Comparison of ENCODE assay signal across 14 cellular contexts in the genomic region with DNA sequence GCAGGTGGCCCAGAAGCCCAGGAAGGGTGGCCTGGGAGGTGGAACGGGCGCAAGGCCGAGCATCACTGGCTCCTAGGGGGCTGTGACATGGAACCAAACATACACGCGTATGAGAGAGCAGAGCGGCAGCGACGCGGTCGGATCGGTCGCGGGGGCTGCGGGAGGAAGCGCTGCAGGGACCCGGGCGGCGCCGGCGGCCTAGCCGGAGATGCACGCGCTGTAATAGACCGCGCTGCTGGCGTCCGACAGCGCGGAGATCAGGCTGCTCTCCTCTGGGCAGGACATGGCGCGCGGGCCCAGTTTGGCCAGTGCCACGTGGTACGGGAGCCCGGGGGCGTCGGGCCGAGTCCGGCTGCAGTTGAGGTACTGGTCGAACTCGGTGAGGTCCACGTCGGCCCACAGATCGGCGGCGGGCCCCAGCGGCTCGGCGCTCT. TPM values are rescaled to one million over a fixed set of nuclear protein-coding genes. Genes with fewer than 3 reads are reported as not detected.
DNase-seq lines count a peak whose midpoint lies in the region; FAIRE-seq and TF ChIP-seq lines count a peak whose summit lies in the region.
"Had no signal": no experiment of that assay in that cellular context is flagged by ENCODE, and none has a peak within 500 bp of the region (broad histone marks: within the 10 kb centered on the region; RNA-seq: fewer than 3 reads in every experiment).

No MANE protein-coding gene starts in this region.

- H3K36me3 Mint-ChIP-seq in Caco-2 (ENCODE audit: insufficient read depth, unreplicated experiment), result no peaks in the 10 kb centered on the region

- H3K4me1 Mint-ChIP-seq in Caco-2 (ENCODE audit: low read depth, unreplicated experiment), result no peaks in the 10 kb centered on the region

- no peaks in the 10 kb centered on the region for H3K9me3 Mint-ChIP-seq in Caco-2 (ENCODE audit: unreplicated experiment)

- H3K36me3 ChIP-seq in Caco-2 (ENCODE audit: control insufficient read depth, insufficient read depth, low read length) (no peaks in the 10 kb centered on the region), esophagus squamous epithelium (no peaks in the 10 kb centered on the region)
- H3K36me3 ChIP-seq: ovary had no signal

- no peaks in the 10 kb centered on the region for H3K9me3 ChIP-seq in Caco-2
- no peaks in the 10 kb centered on the region for H3K9me3 ChIP-seq in esophagus squamous epithelium
- H3K9me3 ChIP-seq: ovary had no signal

- no peak overlapping the region for H3K4me3 ChIP-seq in Caco-2 (ENCODE audit: low read depth, low read length)
- H3K4me3 ChIP-seq in NB4 (ENCODE audit: low read depth, low read length), result peak overlapping the region; percentile 63
- H3K4me3 ChIP-seq in esophagus squamous epithelium, result peak overlapping the region; percentile 23 to 63 (median 42)
- H3K4me3 ChIP-seq: ovary had no signal

- H3K27ac ChIP-seq in esophagus squamous epithelium, result peak overlapping the region in 3 of 4 donors; percentile 34 to 82 (median 81)
- H3K27ac ChIP-seq: ovary had no signal

- H3K4me3 Mint-ChIP-seq in Caco-2 (ENCODE audit: unreplicated experiment), result peak overlapping the region; percentile 46

- 31 to 49% methylated on average over 4 to 22 of the region's 49 CpGs for WGBS in esophagus squamous epithelium, 2 donors

- no peak overlapping the region for H3K27ac Mint-ChIP-seq in Caco-2 (ENCODE audit: unreplicated experiment)

- CTCF ChIA-PET in Caco-2 (lab: Charles Lee), result interaction anchor here (1.6 to 8.0 kb wide), 2 partner anchors 9 kb away, joined by 7 to 64 read pairs; no protein-coding TSS in a partner anchor

- no peak for FAIRE-seq in GM12892 (lab: Jason Lieb, UNC)
- FAIRE-seq: islet of Langerhans had no signal

- H3K27me3 Mint-ChIP-seq in Caco-2 (ENCODE audit: insufficient read depth, unreplicated experiment), result peaks cover 21% of the 10 kb centered on the region

- intact Hi-C loops in Caco-2 (cut with micrococcal nuclease; ENCODE audit: unreplicated experiment) (loop anchor here (1.0 kb wide), 1 partner anchor 9 kb away; no protein-coding TSS in a partner anchor), esophagus squamous epithelium (cut with DNase I) (no loop called here)

- POLR2A ChIA-PET in Caco-2 (lab: Charles Lee), result no interaction called here

- no peak for TF ChIP-seq CTCF in Caco-2 (IDR thresholded peaks at IDR 0.05; ENCODE audit: insufficient read depth in 1 of 2, low read depth in 1 of 2, low read length in 1 of 2, severe bottlenecking in 1 of 2, unreplicated experiment in 1 of 2)
- no peak for TF ChIP-seq CTCF in NB4 (IDR thresholded peaks at IDR 0.05; ENCODE audit: low read depth, low read length)
- no peak for TF ChIP-seq CTCF in esophagus squamous epithelium (IDR thresholded peaks at IDR 0.05)

- TF ChIP-seq POLR2A in NB4 (IDR thresholded peaks at IDR 0.05; ENCODE audit: extremely low read depth, insufficient read length) (no peak), esophagus squamous epithelium (IDR thresholded peaks at IDR 0.05) (no peak), GM12892 (IDR thresholded peaks at IDR 0.05; ENCODE audit: low read depth, low read length) (no peak)

- no TSS peak for BruUV-seq in Caco-2 (replicated peaks; lab: Mats Ljungman, UMichigan)

- H3K4me1 ChIP-seq in Caco-2 (peaks cover 3% of the 10 kb centered on the region), esophagus squamous epithelium (peaks cover 19 to 76% (median 30%) of the 10 kb centered on the region in 3 donors)

- H3K27me3 ChIP-seq in Caco-2 (replicated peaks; ENCODE audit: control insufficient read depth, insufficient read depth, low read length) (peaks cover 1% of the 10 kb centered on the region), esophagus squamous epithelium (peaks cover 7 to 91% (median 15%) of the 10 kb centered on the region in 4 donors)

- DNase-seq in Caco-2, result no peak
- DNase-seq in NB4 (ENCODE audit: low read depth), result peak; percentile 80
- DNase-seq in esophagus squamous epithelium (lab: John Stamatoyannopoulos, UW), result no peak
- peak; percentile 48 for DNase-seq in retina
- no peak for DNase-seq in SHP77 (lab: John Stamatoyannopoulos, UW)
- DNase-seq in GM12892 (ENCODE audit: insufficient read length), result no peak
- DNase-seq in activated CD4-positive, alpha-beta T cell treated with anti-CD3 and anti-CD28 coated beads, Interleukin-2, amount 50 U/mL, for 4 hours, result no peak
- no peak for DNase-seq in NCI-H2196 (lab: John Stamatoyannopoulos, UW; ENCODE audit: unreplicated experiment)
- DNase-seq: activated CD8-positive, alpha-beta memory T cell treated with anti-CD3 and anti-CD28 coated beads, Interleukin-2, amount 50 U/mL, for 4 hours; erythroblast; NCI-H1694; ovary; T-helper 9 cell had no signal

RNA-seq across cellular contexts. Expression of gene SOX18, which starts 1.5 kb away (rescaled TPM):
- total RNA-seq in Caco-2 (2022), result 0.44 and 0.84 TPM in 2 replicates
- 1 to 10 TPM; 1.3 to 4.5 (median 3.9) TPM for total RNA-seq in esophagus squamous epithelium
- polyA plus RNA-seq in GM12892 (2012; ENCODE audit: missing spikeins), result 0.13 TPM

RNA-seq across cellular contexts. Expression of gene C20orf204, which starts 12.0 kb away (rescaled TPM):
- total RNA-seq in Caco-2 (2022), result 3.2 and 3.3 TPM in 2 replicates
- total RNA-seq in esophagus squamous epithelium, result under 1 TPM in 3 of 4 donors, not detected in 1; 0.26 to 0.57 (median 0.57) TPM
- 3.0 TPM for polyA plus RNA-seq in GM12892 (2012; ENCODE audit: missing spikeins)

RNA-seq across cellular contexts. Expression of gene TCEA2, which starts 15.0 kb away (rescaled TPM):
- total RNA-seq in Caco-2 (2022) (39.9 and 48.3 TPM in 2 replicates), esophagus squamous epithelium (10 to 100 TPM in 2 of 4 donors, 1 to 10 TPM in 2; 1.8 to 25.2 (median 8.9) TPM)
- polyA plus RNA-seq in GM12892 (2012; ENCODE audit: missing spikeins), result 10.4 TPM

RNA-seq across cellular contexts. Expression of gene RGS19, which starts 31.3 kb away (rescaled TPM):
- total RNA-seq in Caco-2 (2022) (29.3 and 34.3 TPM in 2 replicates), esophagus squamous epithelium (10 to 100 TPM in 3 of 4 donors, 1 to 10 TPM in 1; 7.4 to 14.4 (median 11.0) TPM)
- 14.0 TPM for polyA plus RNA-seq in GM12892 (2012; ENCODE audit: missing spikeins)

RNA-seq across cellular contexts. Expression of gene OPRL1, which starts 31.9 kb away (rescaled TPM):
- total RNA-seq in Caco-2 (2022), result 0.51 and 0.59 TPM in 2 replicates
- under 1 TPM in 3 of 4 donors, not detected in 1; 0.34 to 0.91 (median 0.76) TPM for total RNA-seq in esophagus squamous epithelium
- polyA plus RNA-seq in GM12892 (2012; ENCODE audit: missing spikeins), result 0.23 TPM

Comparison
In these comparisons a context has a peak if more than half of its experiments do, and no peak if none do; other contexts are left out.
1. DNase-seq: peak in NB4 (single experiment) and retina (single experiment); none in Caco-2 (0 of 2), esophagus squamous epithelium (single experiment), SHP77 (0 of 2), GM12892 (single experiment), activated CD4-positive, alpha-beta T cell treated with anti-CD3 and anti-CD28 coated beads, Interleukin-2, amount 50 U/mL, for 4 hours (0 of 2) and NCI-H2196 (single experiment).